37 cellular contexts compared by ENCODE assay signal in genomic region chr6:56038764-56039163, GRCh38.
A peak's percentile ranks its signal among the peaks of the same experiment; 100 is the strongest.
DNase-seq lines count a peak whose midpoint lies in the region; ATAC-seq, FAIRE-seq and TF ChIP-seq lines count a peak whose summit lies in the region.
"Had no signal": no experiment of that assay in that cellular context is flagged by ENCODE, and none has a peak within 500 bp of the region (broad histone marks: within the 10 kb centered on the region; RNA-seq: fewer than 3 reads in every experiment).

No MANE protein-coding gene starts in this region.

- no peaks in the 10 kb centered on the region for H3K27me3 Mint-ChIP-seq in chondrocyte (ENCODE audit: low read depth)
- H3K27me3 Mint-ChIP-seq in glutamatergic neuron (ENCODE audit: unreplicated experiment): no peaks in the 10 kb centered on the region
- H3K27me3 Mint-ChIP-seq: B cell; CD4-positive, alpha-beta memory T cell; CD4-positive, alpha-beta T cell; CD4-positive, CD25-positive, alpha-beta regulatory T cell; CD8-positive, alpha-beta memory T cell had no signal

- H3K9ac ChIP-seq in HepG2 (ENCODE audit: insufficient read depth, low read depth, low read length) (no peak overlapping the region), smooth muscle cell (ENCODE audit: low read depth) (no peak overlapping the region)
- H3K9ac ChIP-seq: BLaER1; BLaER1 treated with 17β-estradiol and CSF1 and Interleukin-3, amounts not matched to agents 10 nM and 100 nM had no signal

- intact Hi-C loops in HepG2 (cut with micrococcal nuclease; ENCODE audit: unreplicated experiment) (no loop called here), right lobe of liver (cut with DNase I) (no loop called here), heart left ventricle (cut with DNase I) (no loop called here)

- H3K4me2 ChIP-seq in HepG2 (ENCODE audit: low read depth, low read length) (no peak overlapping the region), smooth muscle cell (no peak overlapping the region)
- H3K4me2 ChIP-seq: A549; BLaER1; BLaER1 treated with 17β-estradiol and CSF1 and Interleukin-3, amounts not matched to agents 10 nM and 100 nM had no signal

- H3K4me3 ChIP-seq in HepG2 (replicated peaks in 1 of 3; ENCODE audit: insufficient read depth in 1 of 3, low read depth in 2 of 3, low read length in 3 of 3) (no peak overlapping the region), right lobe of liver (no peak overlapping the region), smooth muscle cell (no peak overlapping the region), heart left ventricle (no peak overlapping the region)
- H3K4me3 ChIP-seq: A549; BLaER1; BLaER1 treated with 17β-estradiol and CSF1 and Interleukin-3, amounts not matched to agents 10 nM and 100 nM had no signal

- H3K27ac ChIP-seq in HepG2 (ENCODE audit: extremely low read length, insufficient read depth, low read length): no peak overlapping the region
- no peak overlapping the region for H3K27ac ChIP-seq in right lobe of liver
- no peak overlapping the region for H3K27ac ChIP-seq in smooth muscle cell (ENCODE audit: low read depth)
- H3K27ac ChIP-seq in heart left ventricle: no peak overlapping the region
- H3K27ac ChIP-seq: 22Rv1; A549; BLaER1; BLaER1 treated with 17β-estradiol and CSF1 and Interleukin-3, amounts not matched to agents 10 nM and 100 nM; C4-2B had no signal

- 6% methylated on average over 6 of the region's 6 CpGs for WGBS in HepG2 (ENCODE audit: low lambda C conversion rate)
- 44% methylated on average over 6 of the region's 6 CpGs for WGBS in right lobe of liver (ENCODE audit: insufficient coverage, low coverage, low lambda C conversion rate, missing lambda C conversion rate)
- WGBS in smooth muscle cell (ENCODE audit: low lambda C conversion rate): 98% methylated on average over 6 of the region's 6 CpGs
- 87 to 96% (median 91%) methylated on average over 6 of the region's 6 CpGs for WGBS in heart left ventricle, 4 donors

- H3K9me3 ChIP-seq in HepG2 (ENCODE audit: low read length) (no peaks in the 10 kb centered on the region), right lobe of liver (no peaks in the 10 kb centered on the region), smooth muscle cell (replicated peaks; ENCODE audit: low read depth) (no peaks in the 10 kb centered on the region), heart left ventricle (no peaks in the 10 kb centered on the region)
- H3K9me3 ChIP-seq: A549, BE2C, BLaER1, Caco-2 had no signal

- H2AFZ ChIP-seq in HepG2 (ENCODE audit: low read length) (no peak overlapping the region), smooth muscle cell (ENCODE audit: low read depth) (peak overlapping the region; percentile 23)

- FAIRE-seq in HepG2 (lab: Jason Lieb, UNC): no peak
- FAIRE-seq: A204.1, A549, D721Med had no signal

- no peak overlapping the region for H3K4me3 Mint-ChIP-seq in chondrocyte (ENCODE audit: unreplicated experiment)
- H3K4me3 Mint-ChIP-seq in glutamatergic neuron (ENCODE audit: unreplicated experiment): no peak overlapping the region
- H3K4me3 Mint-ChIP-seq: B cell; CD14-positive monocyte; CD4-positive, alpha-beta memory T cell; CD4-positive, alpha-beta T cell; CD8-positive, alpha-beta memory T cell; CD8-positive, alpha-beta T cell had no signal

- no peaks in the 10 kb centered on the region for H4K20me1 ChIP-seq in HepG2 (ENCODE audit: insufficient read depth, low read length)
- H4K20me1 ChIP-seq in smooth muscle cell (ENCODE audit: low read depth): no peaks in the 10 kb centered on the region
- H4K20me1 ChIP-seq: BLaER1; BLaER1 treated with 17β-estradiol and CSF1 and Interleukin-3, amounts not matched to agents 10 nM and 100 nM had no signal

- peaks cover 6% of the 10 kb centered on the region for H3K9me3 Mint-ChIP-seq in chondrocyte (ENCODE audit: low read depth)
- no peaks in the 10 kb centered on the region for H3K9me3 Mint-ChIP-seq in glutamatergic neuron (ENCODE audit: unreplicated experiment)

- ATAC-seq in HepG2 (no peak), right lobe of liver (no peak), heart left ventricle (no peak)
- ATAC-seq: A549; CD8-positive, alpha-beta T cell had no signal

- H3K27ac Mint-ChIP-seq in chondrocyte (ENCODE audit: unreplicated experiment) (peak overlapping the region; percentile 24), glutamatergic neuron (ENCODE audit: unreplicated experiment) (peak overlapping the region; percentile 25)
- H3K27ac Mint-ChIP-seq: B cell; CD14-positive monocyte; CD4-positive, alpha-beta memory T cell; CD4-positive, alpha-beta T cell; CD4-positive, CD25-positive, alpha-beta regulatory T cell; CD8-positive, alpha-beta T cell had no signal

- H3K36me3 Mint-ChIP-seq in chondrocyte (ENCODE audit: low read depth) (peaks cover 2% of the 10 kb centered on the region), glutamatergic neuron (ENCODE audit: unreplicated experiment) (no peaks in the 10 kb centered on the region)
- H3K36me3 Mint-ChIP-seq: CD4-positive, alpha-beta memory T cell; CD4-positive, CD25-positive, alpha-beta regulatory T cell; CD8-positive, alpha-beta memory T cell; CD8-positive, alpha-beta T cell had no signal

- TF ChIP-seq POLR2A in HepG2 (IDR thresholded peaks at IDR 0.05; ENCODE audit: insufficient read depth in 1 of 2, low read depth in 2 of 2, low read length in 2 of 2): no peak
- no peak for TF ChIP-seq POLR2A in right lobe of liver (IDR thresholded peaks at IDR 0.05)
- no peak for TF ChIP-seq POLR2A in heart left ventricle (IDR thresholded peaks at IDR 0.05)

- BruUV-seq in HepG2 (replicated peaks; lab: Mats Ljungman, UMichigan): no TSS peak

- POLR2A ChIA-PET in HepG2 (lab: Yijun Ruan, JAX): no interaction called here

- H3K36me3 ChIP-seq in HepG2 (replicated peaks in 1 of 2; ENCODE audit: control insufficient read depth in 1 of 2, insufficient read depth in 2 of 2, low read length in 2 of 2): no peaks in the 10 kb centered on the region
- H3K36me3 ChIP-seq in right lobe of liver: no peaks in the 10 kb centered on the region
- H3K36me3 ChIP-seq in smooth muscle cell (ENCODE audit: low read depth): no peaks in the 10 kb centered on the region
- H3K36me3 ChIP-seq in heart left ventricle: no peaks in the 10 kb centered on the region
- H3K36me3 ChIP-seq: BE2C; BLaER1; BLaER1 treated with 17β-estradiol and CSF1 and Interleukin-3, amounts not matched to agents 10 nM and 100 nM had no signal

- no peak for TF ChIP-seq RAD21 in HepG2 (CRISPR knock-in tag; IDR thresholded peaks at IDR 0.05)

- H3K4me1 Mint-ChIP-seq in chondrocyte (ENCODE audit: low read depth) (peaks cover 69% of the 10 kb centered on the region), glutamatergic neuron (ENCODE audit: low read depth, unreplicated experiment) (peaks cover 5% of the 10 kb centered on the region)
- H3K4me1 Mint-ChIP-seq: B cell; CD4-positive, alpha-beta memory T cell; CD4-positive, CD25-positive, alpha-beta regulatory T cell; CD8-positive, alpha-beta memory T cell had no signal

- H3K4me1 ChIP-seq in HepG2 (ENCODE audit: insufficient read depth, low read length): no peaks in the 10 kb centered on the region
- no peaks in the 10 kb centered on the region for H3K4me1 ChIP-seq in right lobe of liver
- no peaks in the 10 kb centered on the region for H3K4me1 ChIP-seq in smooth muscle cell (ENCODE audit: low read depth)
- peaks cover 0 to 12% (median 0%) of the 10 kb centered on the region in 12 donors for H3K4me1 ChIP-seq in heart left ventricle
- H3K4me1 ChIP-seq: A549, BE2C, BLaER1, Caco-2 had no signal

- H3F3A ChIP-seq in smooth muscle cell (ENCODE audit: low read depth): no peaks in the 10 kb centered on the region

- H3K79me2 ChIP-seq in HepG2 (ENCODE audit: insufficient read depth, low read length) (no peaks in the 10 kb centered on the region), smooth muscle cell (ENCODE audit: low read depth) (no peaks in the 10 kb centered on the region)

- H3K27me3 ChIP-seq in HepG2 (ENCODE audit: control insufficient read depth in 1 of 2, insufficient read depth in 2 of 2, low read length in 2 of 2) (no peaks in the 10 kb centered on the region), right lobe of liver (no peaks in the 10 kb centered on the region), smooth muscle cell (ENCODE audit: low read depth) (no peaks in the 10 kb centered on the region), heart left ventricle (no peaks in the 10 kb centered on the region)
- H3K27me3 ChIP-seq: BE2C; BLaER1; BLaER1 treated with 17β-estradiol and CSF1 and Interleukin-3, amounts not matched to agents 10 nM and 100 nM had no signal

- TF ChIP-seq CTCF in HepG2 (CRISPR knock-in tag; IDR thresholded peaks at IDR 0.05) (no peak), right lobe of liver (IDR thresholded peaks at IDR 0.05) (no peak), chondrocyte (IDR thresholded peaks at IDR 0.05) (no peak), glutamatergic neuron (IDR thresholded peaks at IDR 0.05; ENCODE audit: partially characterized antibody, unreplicated experiment) (no peak), smooth muscle cell (IDR thresholded peaks at IDR 0.05; ENCODE audit: borderline replicate concordance, insufficient read depth, poor library complexity, severe bottlenecking) (no peak), heart left ventricle (IDR thresholded peaks at IDR 0.05) (no peak)

- DNase-seq in HepG2 (ENCODE audit: low spot score) (no peak), right lobe of liver (no peak), chondrocyte (ENCODE audit: low spot score) (no peak), glutamatergic neuron (no peak), smooth muscle cell (lab: John Stamatoyannopoulos, UW; ENCODE audit: unreplicated experiment) (no peak), foreskin melanocyte (no peak), COLO829 (ENCODE audit: low spot score) (no peak), heart left ventricle (no peak)
- DNase-seq: 8988T; ACHN; AML-193; BE2C; C1 segment of cervical spinal cord; Caco-2; Calu3; CD4-positive, alpha-beta memory T cell; CD4-positive, alpha-beta T cell; CD4-positive, CD25-positive, alpha-beta regulatory T cell; CD8-positive, alpha-beta memory T cell; CD8-positive, alpha-beta T cell; COR-L47; DMS 273 treated with DMSO at 0.1 percent for 48 hours; DMS153; DMS53; DMS79; DMS79 treated with DMSO at 0.1 percent for 48 hours; DND-41; EL had no signal

- TF ChIP-seq EP300 in HepG2 (IDR thresholded peaks at IDR 0.05; ENCODE audit: low read depth in 2 of 2, low read length in 2 of 2): no peak
- TF ChIP-seq EP300 in HepG2 (CRISPR knock-in tag; IDR thresholded peaks at IDR 0.05; ENCODE audit: borderline replicate concordance): no peak

- CTCF ChIA-PET in HepG2 (lab: Yijun Ruan, JAX; ENCODE audit: low intra/inter-chr PET ratio, low total read pairs): no interaction called here

- in situ Hi-C loops in HepG2 (cut with HindIII; ENCODE audit: extremely low pct_ligation_motif_present, low pct_unique_long_range_greater_than_20kb): no loop called here

TF ChIP-seq in HepG2, 621 proteins besides CTCF, POLR2A, EP300 and RAD21:
- TF ChIP-seq CREB1 (IDR thresholded peaks at IDR 0.05) (peak; percentile 84), CREB1 (CRISPR knock-in tag; IDR thresholded peaks at IDR 0.05) (no peak), ZNF24 (IDR thresholded peaks at IDR 0.05) (no peak), ZMYM4 (CRISPR knock-in tag; IDR thresholded peaks at IDR 0.05) (no peak), ATF7 (IDR thresholded peaks at IDR 0.05) (peak; percentile 71), ATF7 (CRISPR knock-in tag; IDR thresholded peaks at IDR 0.05) (no peak)
